In genomic region chr1:16534829-16535456, GRCh38 we compare ENCODE assay signal across 8 cellular contexts. TPM values are rescaled to one million over a fixed set of nuclear protein-coding genes. Genes with fewer than 3 reads are reported as not detected.
DNase-seq lines count a peak whose midpoint lies in the region; ATAC-seq and TF ChIP-seq lines count a peak whose summit lies in the region.
"Not testable (repeated sequence)": the region's sequence is repeated elsewhere in the genome, so short reads cannot be mapped to it uniquely, and the experiment has no call there.

No MANE protein-coding gene starts in this region.

- peak in 3 of 5 donors; percentile 15 to 50 (median 32) for DNase-seq in CD8-positive, alpha-beta memory T cell
- peak; percentile 66 for DNase-seq in activated CD4-positive, alpha-beta T cell treated with anti-CD3 and anti-CD28 coated beads for 36 hours
- DNase-seq in astrocyte of the hippocampus (ENCODE audit: low read depth, low spot score) (peak; percentile 60), fibroblast of villous mesenchyme (ENCODE audit: low read depth) (peak; percentile 56), putamen (ENCODE audit: low spot score) (peak; percentile 25), stromal cell of bone marrow (ENCODE audit: low read depth) (peak; percentile 6)

- H3K4me3 ChIP-seq in CD8-positive, alpha-beta memory T cell (ENCODE audit: low read length); liver (ENCODE audit: low read depth in 1 of 3, low read length in 3 of 3): not testable (repeated sequence)
- H3K4me3 ChIP-seq in HUES6 (ENCODE audit: low read depth, low read length) (peak overlapping the region; percentile 79), fibroblast of villous mesenchyme (ENCODE audit: low read depth, low read length) (peak overlapping the region; percentile 40)

- ATAC-seq in activated CD4-positive, alpha-beta T cell treated with anti-CD3 and anti-CD28 coated beads for 36 hours, result peak; percentile 84

- not testable (repeated sequence) for H3K36me3 Mint-ChIP-seq in CD8-positive, alpha-beta memory T cell; activated CD4-positive, alpha-beta T cell treated with anti-CD3 and anti-CD28 coated beads for 36 hours (ENCODE audit: low read depth)

- not testable (repeated sequence) for H3K4me1 ChIP-seq in CD8-positive, alpha-beta memory T cell (ENCODE audit: insufficient read depth, low read length); HUES6 (ENCODE audit: control insufficient read depth, insufficient read depth, low read length); liver (ENCODE audit: control insufficient read depth in 4 of 4, insufficient read depth in 4 of 4, low read length in 3 of 4)

- H3K9ac ChIP-seq in HUES6 (ENCODE audit: low read length), result peak overlapping the region; percentile 45
- H3K9ac ChIP-seq in liver (ENCODE audit: low read depth in 1 of 2, low read length in 2 of 2), result not testable (repeated sequence)

- peak overlapping the region in 3 of 8 donors; percentile 40 to 84 (median 80) for H3K27ac Mint-ChIP-seq in CD8-positive, alpha-beta memory T cell
- H3K27ac Mint-ChIP-seq in activated CD4-positive, alpha-beta T cell treated with anti-CD3 and anti-CD28 coated beads for 36 hours, result not testable (repeated sequence)

- POLR2A ChIA-PET in CD8-positive, alpha-beta memory T cell (lab: Charles Lee); activated CD4-positive, alpha-beta T cell treated with anti-CD3 and anti-CD28 coated beads for 36 hours (lab: Charles Lee): not testable (repeated sequence)

- H3K9me3 Mint-ChIP-seq in CD8-positive, alpha-beta memory T cell; activated CD4-positive, alpha-beta T cell treated with anti-CD3 and anti-CD28 coated beads for 36 hours (ENCODE audit: low read depth): not testable (repeated sequence)

- TF ChIP-seq RAD21 in liver (IDR thresholded peaks at IDR 0.05), result not testable (repeated sequence)

- not testable (repeated sequence) for H3K36me3 ChIP-seq in CD8-positive, alpha-beta memory T cell (ENCODE audit: insufficient read depth, low read length); HUES6 (ENCODE audit: control insufficient read depth, insufficient read depth, low read length); liver (ENCODE audit: control insufficient read depth in 4 of 4, insufficient read depth in 3 of 4, low read depth in 1 of 4, low read length in 3 of 4)

- H3K27ac ChIP-seq in CD8-positive, alpha-beta memory T cell (ENCODE audit: low read depth, low read length); HUES6 (ENCODE audit: low read depth, low read length); liver (ENCODE audit: low read depth in 1 of 2, low read length in 2 of 2): not testable (repeated sequence)

- H3K9me3 ChIP-seq in CD8-positive, alpha-beta memory T cell (ENCODE audit: low read length); HUES6 (ENCODE audit: control insufficient read depth, insufficient read depth, low read depth, low read length); liver (ENCODE audit: control insufficient read depth in 4 of 4, low read length in 3 of 4): not testable (repeated sequence)

- H3K4me3 Mint-ChIP-seq in CD8-positive, alpha-beta memory T cell, result peak overlapping the region; percentile 82 to 94 (median 85)
- H3K4me3 Mint-ChIP-seq in activated CD4-positive, alpha-beta T cell treated with anti-CD3 and anti-CD28 coated beads for 36 hours, result peak overlapping the region; percentile 44

- 9% methylated on average over 32 of the region's 43 CpGs for WGBS in liver

- H3K4me1 Mint-ChIP-seq in CD8-positive, alpha-beta memory T cell; activated CD4-positive, alpha-beta T cell treated with anti-CD3 and anti-CD28 coated beads for 36 hours: not testable (repeated sequence)

- peaks cover 22 to 40% of the 10 kb centered on the region in 2 donors for H3K27me3 Mint-ChIP-seq in CD8-positive, alpha-beta memory T cell
- H3K27me3 Mint-ChIP-seq in activated CD4-positive, alpha-beta T cell treated with anti-CD3 and anti-CD28 coated beads for 36 hours, result peaks cover 17% of the 10 kb centered on the region

- intact Hi-C loops in activated CD4-positive, alpha-beta T cell treated with anti-CD3 and anti-CD28 coated beads for 36 hours (cut with DNase I, micrococcal nuclease), result not testable (repeated sequence)

- CTCF ChIA-PET in CD8-positive, alpha-beta memory T cell (lab: Charles Lee); activated CD4-positive, alpha-beta T cell treated with anti-CD3 and anti-CD28 coated beads for 36 hours (lab: Charles Lee): not testable (repeated sequence)

- TF ChIP-seq CTCF in fibroblast of villous mesenchyme (IDR thresholded peaks at IDR 0.05; ENCODE audit: insufficient read depth, low read depth, low read length); liver (IDR thresholded peaks at IDR 0.05; ENCODE audit: low read depth, low read length, missing input control): not testable (repeated sequence)

- not testable (repeated sequence) for H3K27me3 ChIP-seq in CD8-positive, alpha-beta memory T cell (ENCODE audit: insufficient read depth, low read length, poor library complexity, severe bottlenecking); liver (ENCODE audit: control insufficient read depth in 4 of 4, insufficient read depth in 4 of 4, low read length in 3 of 4)
- peaks cover 19% of the 10 kb centered on the region for H3K27me3 ChIP-seq in HUES6 (ENCODE audit: control insufficient read depth, insufficient read depth, low read length)

TF ChIP-seq in liver, 16 proteins besides CTCF, POLR2A, EP300 and RAD21:
- TF ChIP-seq ATF3 (IDR thresholded peaks at IDR 0.05), result peak; percentile 58
TF ChIP-seq in liver: peak in this region for 1; not testable (repeated sequence) for 15.

RNA-seq across cellular contexts. Expression of gene RNU1-1, which starts 20.9 kb away (rescaled TPM):
- 1,000 to 10,000 TPM; 1,293 to 1,300 TPM for total RNA-seq in CD8-positive, alpha-beta memory T cell
- not detected for polyA plus RNA-seq in CD8-positive, alpha-beta memory T cell
- total RNA-seq in activated CD4-positive, alpha-beta T cell treated with anti-CD3 and anti-CD28 coated beads for 36 hours, result 1,000 to 10,000 TPM; 1,573 to 2,291 TPM
- total RNA-seq in fibroblast of villous mesenchyme (under 0.01 TPM in 1 of 2 replicates, not detected in the other), liver (under 1 TPM; under 0.01 TPM)
- polyA plus RNA-seq in liver, result 10 to 100 TPM in 1 of 2 donors, not detected in 1; 16.7 TPM

Comparison
In these comparisons a context has a peak if more than half of its experiments do, and no peak if none do; other contexts are left out.
1. DNase-seq: peak in every context shown above with its lines; median percentile 66 in activated CD4-positive, alpha-beta T cell treated with anti-CD3 and anti-CD28 coated beads for 36 hours; 60 in astrocyte of the hippocampus; 56 in fibroblast of villous mesenchyme; 32 in CD8-positive, alpha-beta memory T cell; 25 in putamen; 6 in stromal cell of bone marrow.
2. RNA of gene RNU1-1, which starts 20.9 kb away (total RNA-seq): 1,573 to 2,291 TPM in activated CD4-positive, alpha-beta T cell treated with anti-CD3 and anti-CD28 coated beads for 36 hours and 1,293 to 1,300 TPM in CD8-positive, alpha-beta memory T cell; under 0.01 TPM in fibroblast of villous mesenchyme and under 0.01 TPM in liver; every median in the first group is over 1,000 times any median in the second.